Comparison of ENCODE assay signal across 8 cellular contexts in genomic region chr20:62924567-62925419, GRCh38. TPM values are rescaled to one million over a fixed set of nuclear protein-coding genes. Genes with fewer than 3 reads are reported as not detected.
DNase-seq lines count a peak whose midpoint lies in the region; ATAC-seq and TF ChIP-seq lines count a peak whose summit lies in the region.

No MANE protein-coding gene starts in this region.

- no peaks in the 10 kb centered on the region for H3K9me3 Mint-ChIP-seq in activated CD4-positive, alpha-beta T cell treated with anti-CD3 and anti-CD28 coated beads, Interleukin-2, amount 10 ng/mL, durations not matched to agents 24 days and 14 days
- H3K9me3 Mint-ChIP-seq in naive B cell, result no peaks in the 10 kb centered on the region

- ATAC-seq in RWPE2 (ENCODE audit: low read depth) (peak; percentile 28), naive B cell (ENCODE audit: low read depth in 2 of 2) (no peak), HG03280 (IDR thresholded peaks at IDR 0.05; ENCODE audit: unreplicated experiment) (no peak)

- H3K4me1 ChIP-seq in RWPE2 (ENCODE audit: insufficient read depth, poor library complexity, severe bottlenecking), result peaks cover 37% of the 10 kb centered on the region

- no peaks in the 10 kb centered on the region for H3K27me3 ChIP-seq in RWPE2 (ENCODE audit: insufficient read depth, poor library complexity, severe bottlenecking)

- peaks cover 57% of the 10 kb centered on the region for H3K4me1 Mint-ChIP-seq in activated CD4-positive, alpha-beta T cell treated with anti-CD3 and anti-CD28 coated beads, Interleukin-2, amount 10 ng/mL, durations not matched to agents 24 days and 14 days
- peaks cover 49 to 80% (median 74%) of the 10 kb centered on the region in 3 donors for H3K4me1 Mint-ChIP-seq in naive B cell

- peak overlapping the region; percentile 85 for H3K4me3 Mint-ChIP-seq in activated CD4-positive, alpha-beta T cell treated with anti-CD3 and anti-CD28 coated beads, Interleukin-2, amount 10 ng/mL, durations not matched to agents 24 days and 14 days
- peak overlapping the region; percentile 86 to 98 (median 92) for H3K4me3 Mint-ChIP-seq in naive B cell

- peak overlapping the region; percentile 96 for H3K27ac Mint-ChIP-seq in activated CD4-positive, alpha-beta T cell treated with anti-CD3 and anti-CD28 coated beads, Interleukin-2, amount 10 ng/mL, durations not matched to agents 24 days and 14 days
- H3K27ac Mint-ChIP-seq in naive B cell, result peak overlapping the region; percentile 94 to 97 (median 96)

- peaks cover 28% of the 10 kb centered on the region for H3K36me3 ChIP-seq in RWPE2 (ENCODE audit: low read depth)

- peak overlapping the region; percentile 88 for H3K4me3 ChIP-seq in RWPE2 (ENCODE audit: severe bottlenecking)

- no peaks in the 10 kb centered on the region for H3K27me3 Mint-ChIP-seq in activated CD4-positive, alpha-beta T cell treated with anti-CD3 and anti-CD28 coated beads, Interleukin-2, amount 10 ng/mL, durations not matched to agents 24 days and 14 days
- H3K27me3 Mint-ChIP-seq in naive B cell, result no peaks in the 10 kb centered on the region

- H3K36me3 Mint-ChIP-seq in activated CD4-positive, alpha-beta T cell treated with anti-CD3 and anti-CD28 coated beads, Interleukin-2, amount 10 ng/mL, durations not matched to agents 24 days and 14 days (ENCODE audit: low read depth), result peaks cover 16% of the 10 kb centered on the region
- H3K36me3 Mint-ChIP-seq in naive B cell, result no peaks in the 10 kb centered on the region

- no peak for TF ChIP-seq CTCF in RWPE2 (IDR thresholded peaks at IDR 0.05; ENCODE audit: poor library complexity, severe bottlenecking)

- DNase-seq in activated CD4-positive, alpha-beta T cell treated with anti-CD3 and anti-CD28 coated beads, Interleukin-2, amount 10 ng/mL, durations not matched to agents 24 days and 14 days, result peak; percentile 71
- DNase-seq in activated CD4-positive, alpha-beta T cell treated with anti-CD3 and anti-CD28 coated beads for 1 hour, result no peak
- peak; percentile 85 for DNase-seq in RWPE2 (ENCODE audit: low spot score)
- peak; percentile 31 for DNase-seq in effector CD4-positive, alpha-beta T cell
- no peak for DNase-seq in naive B cell
- no peak for DNase-seq in DMS153 treated with DMSO at 0.1 percent for 48 hours (lab: John Stamatoyannopoulos, UW; ENCODE audit: unreplicated experiment)
- no peak for DNase-seq in mucosa of gallbladder (ENCODE audit: low spot score)

- H3K27ac ChIP-seq in RWPE2 (ENCODE audit: poor library complexity, severe bottlenecking), result peak overlapping the region; percentile 82

- H3K9me3 ChIP-seq in RWPE2 (ENCODE audit: severe bottlenecking), result no peaks in the 10 kb centered on the region

- intact Hi-C loops in activated CD4-positive, alpha-beta T cell treated with anti-CD3 and anti-CD28 coated beads, Interleukin-2, amount 10 ng/mL, durations not matched to agents 24 days and 14 days (cut with micrococcal nuclease), result loop anchor here (1.0 kb wide), 1 partner anchor 24 kb away; no protein-coding TSS in a partner anchor

RNA-seq across cellular contexts. Expression of gene DIDO1, which starts 1.5 kb away (rescaled TPM):
- 58.5 and 61.2 TPM in 2 replicates for total RNA-seq in activated CD4-positive, alpha-beta T cell treated with anti-CD3 and anti-CD28 coated beads, Interleukin-2, amount 10 ng/mL, durations not matched to agents 24 days and 14 days
- polyA plus RNA-seq in naive B cell (ENCODE audit: low read depth in 6 of 6), result 10 to 100 TPM; 24.3 to 39.9 (median 28.3) TPM
- total RNA-seq in mucosa of gallbladder, result 61.1 TPM

RNA-seq across cellular contexts. Expression of gene GID8, which starts 13.2 kb away (rescaled TPM):
- total RNA-seq in activated CD4-positive, alpha-beta T cell treated with anti-CD3 and anti-CD28 coated beads, Interleukin-2, amount 10 ng/mL, durations not matched to agents 24 days and 14 days, result 50.0 and 58.0 TPM in 2 replicates
- polyA plus RNA-seq in naive B cell (ENCODE audit: low read depth in 6 of 6), result 10 to 100 TPM; 15.7 to 19.7 (median 17.8) TPM
- total RNA-seq in mucosa of gallbladder, result 32.9 TPM

RNA-seq across cellular contexts. Expression of gene SLC17A9, which starts 27.7 kb away (rescaled TPM):
- total RNA-seq in activated CD4-positive, alpha-beta T cell treated with anti-CD3 and anti-CD28 coated beads, Interleukin-2, amount 10 ng/mL, durations not matched to agents 24 days and 14 days, result 13.0 and 14.0 TPM in 2 replicates
- polyA plus RNA-seq in naive B cell (ENCODE audit: low read depth in 6 of 6), result 1 to 10 TPM; 3.1 to 10.0 (median 5.1) TPM
- 19.8 TPM for total RNA-seq in mucosa of gallbladder

Comparison
In these comparisons a context has a peak if more than half of its experiments do, and no peak if none do; other contexts are left out.
1. DNase-seq: peak in activated CD4-positive, alpha-beta T cell treated with anti-CD3 and anti-CD28 coated beads, Interleukin-2, amount 10 ng/mL, durations not matched to agents 24 days and 14 days (single experiment), RWPE2 (single experiment) and effector CD4-positive, alpha-beta T cell (single experiment); none in activated CD4-positive, alpha-beta T cell treated with anti-CD3 and anti-CD28 coated beads for 1 hour (single experiment), naive B cell (single experiment), DMS153 treated with DMSO at 0.1 percent for 48 hours (single experiment) and mucosa of gallbladder (single experiment).